Comparison of ENCODE assay signal across 1 cellular context in the genomic region with DNA sequence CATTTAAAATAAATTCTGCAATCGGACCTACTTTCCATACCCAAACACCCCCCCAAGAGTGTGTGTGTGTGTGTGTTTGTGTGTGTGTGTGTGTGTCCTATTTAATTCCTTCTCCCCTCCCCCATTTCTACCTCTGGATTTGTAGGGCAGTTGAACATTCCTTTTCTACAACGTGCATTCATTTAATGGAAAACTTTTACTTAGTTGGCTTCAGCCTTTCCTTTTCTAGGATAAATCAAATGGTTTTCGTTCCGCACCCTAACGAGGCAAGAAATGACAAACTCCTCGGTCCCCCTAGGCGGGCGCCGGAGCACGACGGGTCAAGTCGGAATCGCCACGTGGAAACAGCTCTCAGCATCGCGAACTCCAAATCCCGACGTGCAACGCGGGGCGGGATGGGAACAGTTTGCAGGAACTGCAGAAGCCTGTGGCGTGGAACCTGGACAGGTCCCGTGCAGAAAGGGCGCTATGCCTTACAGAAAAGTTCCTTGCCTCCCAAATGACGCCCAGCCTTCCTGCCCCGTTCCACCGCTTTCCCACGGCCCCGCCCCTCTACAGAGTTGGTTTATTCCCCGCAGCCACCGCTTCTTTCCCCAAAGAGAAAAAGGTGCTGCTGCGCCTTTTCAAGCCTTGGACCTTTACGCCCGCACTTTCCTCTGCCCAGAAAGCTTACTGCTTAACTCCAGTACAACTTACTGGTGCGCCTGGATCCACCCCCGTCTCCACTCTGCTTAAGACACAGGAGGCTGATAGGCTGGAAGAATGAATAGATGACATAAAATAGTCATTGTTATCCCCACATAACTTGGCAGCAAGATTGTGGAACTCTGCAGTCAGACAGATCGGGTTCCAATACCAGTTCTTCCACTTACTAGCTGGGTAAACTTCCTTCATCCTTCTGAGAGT.
TF ChIP-seq lines count a peak whose summit lies in the region.

No MANE protein-coding gene starts in this region.

TF ChIP-seq in K562, 482 proteins besides CTCF, POLR2A, EP300 and RAD21 (continued from another document and continues in another):
- TF ChIP-seq UBTF (IDR thresholded peaks at IDR 0.05; ENCODE audit: borderline replicate concordance in 1 of 2, low read depth in 2 of 2, low read length in 2 of 2) (peak in 1 of 2 experiments; percentile 65; a peak in 1 of 4 replicates), E2F5 (CRISPR knock-in tag; IDR thresholded peaks at IDR 0.05) (no peak), RUNX1 (IDR thresholded peaks at IDR 0.05; ENCODE audit: low read depth) (0 out of 2 replicates have a peak, but pooled peaks have one; percentile 36), SPI1 (IDR thresholded peaks at IDR 0.05; ENCODE audit: borderline replicate concordance, low read depth, low read length) (no peak), HCFC1 (IDR thresholded peaks at IDR 0.05; ENCODE audit: low read depth, low read length) (peak; percentile 90), U2AF2 (optimal IDR thresholded peaks at IDR 0.05; ENCODE audit: low read depth, low read length) (no peak), ZBTB11 (CRISPR knock-in tag; IDR thresholded peaks at IDR 0.05) (peak; percentile 60 to 95 (median 76); a peak in 4 of 6 replicates), AFF1 (IDR thresholded peaks at IDR 0.05; ENCODE audit: low read depth in 1 of 2, partially characterized antibody in 2 of 2) (peak in 1 of 2 experiments; percentile 87), NUFIP1 (IDR thresholded peaks at IDR 0.05; ENCODE audit: partially characterized antibody) (peak; percentile 69), TSC22D4 (tag; IDR thresholded peaks at IDR 0.05) (no peak), REST (CRISPR knock-in tag; IDR thresholded peaks at IDR 0.05; ENCODE audit: low read depth) (peak; percentile 36; the same call in 1 of the 2 replicates), ETV5 (CRISPR knock-in tag; IDR thresholded peaks at IDR 0.05; ENCODE audit: low read depth) (peak; percentile 70), RBM22 (IDR thresholded peaks at IDR 0.05; ENCODE audit: low read depth, low read length, poor library complexity, severe bottlenecking) (no peak), RBM39 (optimal IDR thresholded peaks at IDR 0.05; ENCODE audit: low read depth, low read length) (peak; percentile 30), NFRKB (IDR thresholded peaks at IDR 0.05; ENCODE audit: low read depth) (peak; percentile 68), JUN (IDR thresholded peaks at IDR 0.05; ENCODE audit: borderline replicate concordance, low read depth, low read length) (0 out of 2 replicates have a peak, but pooled peaks have one; percentile 52), JUN (CRISPR knock-in tag; IDR thresholded peaks at IDR 0.05; ENCODE audit: borderline replicate concordance) (no peak), SIX5 (IDR thresholded peaks at IDR 0.05; ENCODE audit: borderline replicate concordance in 1 of 2, insufficient read depth in 1 of 2, low read depth in 1 of 2, low read length in 2 of 2) (peak; percentile 59 to 63; a peak in 3 of 4 replicates)
- TF ChIP-seq, protein P1, sequence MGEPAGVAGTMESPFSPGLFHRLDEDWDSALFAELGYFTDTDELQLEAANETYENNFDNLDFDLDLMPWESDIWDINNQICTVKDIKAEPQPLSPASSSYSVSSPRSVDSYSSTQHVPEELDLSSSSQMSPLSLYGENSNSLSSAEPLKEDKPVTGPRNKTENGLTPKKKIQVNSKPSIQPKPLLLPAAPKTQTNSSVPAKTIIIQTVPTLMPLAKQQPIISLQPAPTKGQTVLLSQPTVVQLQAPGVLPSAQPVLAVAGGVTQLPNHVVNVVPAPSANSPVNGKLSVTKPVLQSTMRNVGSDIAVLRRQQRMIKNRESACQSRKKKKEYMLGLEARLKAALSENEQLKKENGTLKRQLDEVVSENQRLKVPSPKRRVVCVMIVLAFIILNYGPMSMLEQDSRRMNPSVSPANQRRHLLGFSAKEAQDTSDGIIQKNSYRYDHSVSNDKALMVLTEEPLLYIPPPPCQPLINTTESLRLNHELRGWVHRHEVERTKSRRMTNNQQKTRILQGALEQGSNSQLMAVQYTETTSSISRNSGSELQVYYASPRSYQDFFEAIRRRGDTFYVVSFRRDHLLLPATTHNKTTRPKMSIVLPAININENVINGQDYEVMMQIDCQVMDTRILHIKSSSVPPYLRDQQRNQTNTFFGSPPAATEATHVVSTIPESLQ (CRISPR knock-in tag; IDR thresholded peaks at IDR 0.05) = peak; percentile 88; the same call in 1 of the 2 replicates
- TF ChIP-seq, protein P2, sequence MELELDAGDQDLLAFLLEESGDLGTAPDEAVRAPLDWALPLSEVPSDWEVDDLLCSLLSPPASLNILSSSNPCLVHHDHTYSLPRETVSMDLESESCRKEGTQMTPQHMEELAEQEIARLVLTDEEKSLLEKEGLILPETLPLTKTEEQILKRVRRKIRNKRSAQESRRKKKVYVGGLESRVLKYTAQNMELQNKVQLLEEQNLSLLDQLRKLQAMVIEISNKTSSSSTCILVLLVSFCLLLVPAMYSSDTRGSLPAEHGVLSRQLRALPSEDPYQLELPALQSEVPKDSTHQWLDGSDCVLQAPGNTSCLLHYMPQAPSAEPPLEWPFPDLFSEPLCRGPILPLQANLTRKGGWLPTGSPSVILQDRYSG (tag; conservative IDR thresholded peaks at IDR 0.05; ENCODE audit: low read depth) = peak; percentile 40; the same call in 1 of the 2 replicates
- TF ChIP-seq, protein P3, sequence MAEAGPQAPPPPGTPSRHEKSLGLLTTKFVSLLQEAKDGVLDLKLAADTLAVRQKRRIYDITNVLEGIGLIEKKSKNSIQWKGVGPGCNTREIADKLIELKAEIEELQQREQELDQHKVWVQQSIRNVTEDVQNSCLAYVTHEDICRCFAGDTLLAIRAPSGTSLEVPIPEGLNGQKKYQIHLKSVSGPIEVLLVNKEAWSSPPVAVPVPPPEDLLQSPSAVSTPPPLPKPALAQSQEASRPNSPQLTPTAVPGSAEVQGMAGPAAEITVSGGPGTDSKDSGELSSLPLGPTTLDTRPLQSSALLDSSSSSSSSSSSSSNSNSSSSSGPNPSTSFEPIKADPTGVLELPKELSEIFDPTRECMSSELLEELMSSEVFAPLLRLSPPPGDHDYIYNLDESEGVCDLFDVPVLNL (CRISPR knock-in tag; IDR thresholded peaks at IDR 0.05; ENCODE audit: low read depth) = 0 out of 2 replicates have a peak, but pooled peaks have one; percentile 49
